Comparison of ENCODE assay signal across 8 cellular contexts in the genomic region with DNA sequence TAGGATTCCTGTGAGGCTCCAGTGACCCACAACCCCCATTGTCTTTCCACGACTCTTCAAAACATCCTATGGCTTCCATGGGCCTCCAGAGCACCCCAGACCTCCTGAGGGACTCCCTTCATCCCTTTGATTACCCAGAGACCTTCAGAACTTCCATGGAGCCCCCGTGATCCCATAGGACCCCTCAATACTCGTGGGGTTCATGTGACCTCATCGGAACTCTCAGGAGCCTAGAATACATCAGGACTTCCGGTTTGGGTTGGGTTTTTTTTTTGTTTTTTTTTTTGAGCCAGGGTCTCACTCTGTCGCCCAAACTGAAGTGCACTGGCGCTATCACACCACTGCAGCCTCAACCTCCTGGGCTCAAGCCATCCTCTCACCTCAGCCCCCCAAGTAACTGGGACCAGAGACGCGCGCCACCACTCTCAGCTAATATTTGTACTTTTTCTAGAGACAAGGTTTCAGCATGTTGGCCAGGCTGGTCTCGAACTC. TPM values are rescaled to one million over a fixed set of nuclear protein-coding genes. Genes with fewer than 3 reads are reported as not detected.
DNase-seq lines count a peak whose midpoint lies in the region; ATAC-seq and TF ChIP-seq lines count a peak whose summit lies in the region.

No MANE protein-coding gene starts in this region.

- ATAC-seq in natural killer cell treated with Interleukin-12 subunit alpha and Interleukin-12 subunit beta and Interleukin-15 and Interleukin-18, amount 100 ng/mL, for 72 hours, result no peak
- ATAC-seq in HG02588 (IDR thresholded peaks at IDR 0.05; ENCODE audit: unreplicated experiment), result no peak

- peaks cover 29% of the 10 kb centered on the region for H3K79me2 ChIP-seq in KMS-11 (ENCODE audit: insufficient read depth, low read depth)

- peak overlapping the region; percentile 89 to 98 (median 96) for H3K9ac ChIP-seq in BLaER1 treated with 17β-estradiol and CSF1 and Interleukin-3, amounts not matched to agents 10 nM and 100 nM
- peak overlapping the region; percentile 81 for H3K9ac ChIP-seq in KMS-11

- H3K36me3 ChIP-seq in BLaER1 treated with 17β-estradiol and CSF1 and Interleukin-3, amounts not matched to agents 10 nM and 100 nM, result peaks cover 7 to 47% (median 25%) of the 10 kb centered on the region in 11 experiments; a peak in 19 of 22 replicates
- no peaks in the 10 kb centered on the region for H3K36me3 ChIP-seq in KMS-11 (ENCODE audit: insufficient read depth)

- H3K27me3 Mint-ChIP-seq in natural killer cell treated with Interleukin-12 subunit alpha and Interleukin-12 subunit beta and Interleukin-15 and Interleukin-18, amount 100 ng/mL, for 72 hours, result no peaks in the 10 kb centered on the region

- no peak for TF ChIP-seq CTCF in KMS-11 (conservative IDR thresholded peaks at IDR 0.05; ENCODE audit: low read depth, low read length)
- no peak for TF ChIP-seq CTCF in coronary artery (IDR thresholded peaks at IDR 0.05)

- H4K20me1 ChIP-seq in BLaER1 treated with 17β-estradiol and CSF1 and Interleukin-3, amounts not matched to agents 10 nM and 100 nM, result peaks cover 0 to 2% (median 0%) of the 10 kb centered on the region in 11 experiments; a peak in 2 of 22 replicates
- no peaks in the 10 kb centered on the region for H4K20me1 ChIP-seq in KMS-11 (ENCODE audit: insufficient read depth)

- H3K4me3 ChIP-seq in BLaER1 treated with 17β-estradiol and CSF1 and Interleukin-3, amounts not matched to agents 10 nM and 100 nM, result peak overlapping the region; percentile 71 to 96 (median 82)
- H3K4me3 ChIP-seq in KMS-11 (IDR thresholded peaks at IDR 0.05; ENCODE audit: insufficient read depth, low read depth, low read length), result no peak overlapping the region
- peak overlapping the region; percentile 87 for H3K4me3 ChIP-seq in coronary artery

- H2AFZ ChIP-seq in KMS-11 (ENCODE audit: low read depth), result peak overlapping the region; percentile 7; the same call in 1 of the 2 replicates

- no peaks in the 10 kb centered on the region for H3K9me3 Mint-ChIP-seq in natural killer cell treated with Interleukin-12 subunit alpha and Interleukin-12 subunit beta and Interleukin-15 and Interleukin-18, amount 100 ng/mL, for 72 hours

- peaks cover 33 to 47% of the 10 kb centered on the region in 2 donors for H3K4me1 Mint-ChIP-seq in natural killer cell treated with Interleukin-12 subunit alpha and Interleukin-12 subunit beta and Interleukin-15 and Interleukin-18, amount 100 ng/mL, for 72 hours (ENCODE audit: low read depth in 2 of 2)

- H3K27me3 ChIP-seq in BLaER1 treated with 17β-estradiol and CSF1 and Interleukin-3, amounts not matched to agents 10 nM and 100 nM, result no peaks in the 10 kb centered on the region
- no peaks in the 10 kb centered on the region for H3K27me3 ChIP-seq in KMS-11 (ENCODE audit: insufficient read depth, low read depth)

- in situ Hi-C loops in ACHN (cut with HindIII; ENCODE audit: low pct_ligation_motif_present, low pct_unique_long_range_greater_than_20kb, low sequenced_read_pairs), result no loop called here

- peak overlapping the region; percentile 96 to 99 (median 98) for H3K27ac ChIP-seq in BLaER1 treated with 17β-estradiol and CSF1 and Interleukin-3, amounts not matched to agents 10 nM and 100 nM
- H3K27ac ChIP-seq in KMS-11 (peak overlapping the region; percentile 88), coronary artery (peak overlapping the region; percentile 88 to 95)

- H3K4me1 ChIP-seq in BLaER1 treated with 17β-estradiol and CSF1 and Interleukin-3, amounts not matched to agents 10 nM and 100 nM, result peaks cover 58 to 80% (median 68%) of the 10 kb centered on the region in 10 experiments
- H3K4me1 ChIP-seq in KMS-11 (ENCODE audit: low read depth, poor library complexity, severe bottlenecking), result peaks cover 61% of the 10 kb centered on the region

- peak overlapping the region; percentile 98 to 99 for H3K27ac Mint-ChIP-seq in natural killer cell treated with Interleukin-12 subunit alpha and Interleukin-12 subunit beta and Interleukin-15 and Interleukin-18, amount 100 ng/mL, for 72 hours

- H3K4me2 ChIP-seq in BLaER1 treated with 17β-estradiol and CSF1 and Interleukin-3, amounts not matched to agents 10 nM and 100 nM, result peak overlapping the region; percentile 83 to 97 (median 92)
- H3K4me2 ChIP-seq in KMS-11, result peak overlapping the region; percentile 65

- H3K36me3 Mint-ChIP-seq in natural killer cell treated with Interleukin-12 subunit alpha and Interleukin-12 subunit beta and Interleukin-15 and Interleukin-18, amount 100 ng/mL, for 72 hours, result peaks cover 17% of the 10 kb centered on the region

- H3K9me3 ChIP-seq in BLaER1 treated with 17β-estradiol and CSF1 and Interleukin-3, amounts not matched to agents 10 nM and 100 nM (replicated peaks in 1 of 11), result no peaks in the 10 kb centered on the region

- H3K4me3 Mint-ChIP-seq in natural killer cell treated with Interleukin-12 subunit alpha and Interleukin-12 subunit beta and Interleukin-15 and Interleukin-18, amount 100 ng/mL, for 72 hours, result peak overlapping the region; percentile 100

- DNase-seq in coronary artery (ENCODE audit: low spot score) (no peak), epidermal melanocyte (ENCODE audit: insufficient read length, low spot score) (no peak), ACHN (no peak), HPDE6-E6E7 (ENCODE audit: extremely low spot score) (no peak)
- DNase-seq in natural killer cell treated with Interleukin-12 subunit alpha and Interleukin-12 subunit beta and Interleukin-15 and Interleukin-18, amount 100 ng/mL, for 72 hours (ENCODE audit: low spot score), result no peak

RNA-seq across cellular contexts. Expression of gene ALDH16A1, which starts 0.8 kb away (rescaled TPM):
- total RNA-seq in natural killer cell treated with Interleukin-12 subunit alpha and Interleukin-12 subunit beta and Interleukin-15 and Interleukin-18, amount 100 ng/mL, for 72 hours, result 10 to 100 TPM; 29.0 to 65.2 TPM

RNA-seq across cellular contexts. Expression of gene PIH1D1, which starts 2.2 kb away (rescaled TPM):
- total RNA-seq in natural killer cell treated with Interleukin-12 subunit alpha and Interleukin-12 subunit beta and Interleukin-15 and Interleukin-18, amount 100 ng/mL, for 72 hours, result 100 to 1,000 TPM; 110 to 170 TPM

RNA-seq across cellular contexts. Expression of gene SLC17A7, which starts 12.5 kb away (rescaled TPM):
- not detected for total RNA-seq in natural killer cell treated with Interleukin-12 subunit alpha and Interleukin-12 subunit beta and Interleukin-15 and Interleukin-18, amount 100 ng/mL, for 72 hours

RNA-seq across cellular contexts. Expression of gene FLT3LG, which starts 20.2 kb away (rescaled TPM):
- total RNA-seq in natural killer cell treated with Interleukin-12 subunit alpha and Interleukin-12 subunit beta and Interleukin-15 and Interleukin-18, amount 100 ng/mL, for 72 hours, result 10 to 100 TPM; 33.5 to 80.4 TPM

RNA-seq across cellular contexts. Expression of gene GFY, which starts 28.6 kb away (rescaled TPM):
- total RNA-seq in natural killer cell treated with Interleukin-12 subunit alpha and Interleukin-12 subunit beta and Interleukin-15 and Interleukin-18, amount 100 ng/mL, for 72 hours, result not detected
